8 cellular contexts compared by ENCODE assay signal in the genomic region with DNA sequence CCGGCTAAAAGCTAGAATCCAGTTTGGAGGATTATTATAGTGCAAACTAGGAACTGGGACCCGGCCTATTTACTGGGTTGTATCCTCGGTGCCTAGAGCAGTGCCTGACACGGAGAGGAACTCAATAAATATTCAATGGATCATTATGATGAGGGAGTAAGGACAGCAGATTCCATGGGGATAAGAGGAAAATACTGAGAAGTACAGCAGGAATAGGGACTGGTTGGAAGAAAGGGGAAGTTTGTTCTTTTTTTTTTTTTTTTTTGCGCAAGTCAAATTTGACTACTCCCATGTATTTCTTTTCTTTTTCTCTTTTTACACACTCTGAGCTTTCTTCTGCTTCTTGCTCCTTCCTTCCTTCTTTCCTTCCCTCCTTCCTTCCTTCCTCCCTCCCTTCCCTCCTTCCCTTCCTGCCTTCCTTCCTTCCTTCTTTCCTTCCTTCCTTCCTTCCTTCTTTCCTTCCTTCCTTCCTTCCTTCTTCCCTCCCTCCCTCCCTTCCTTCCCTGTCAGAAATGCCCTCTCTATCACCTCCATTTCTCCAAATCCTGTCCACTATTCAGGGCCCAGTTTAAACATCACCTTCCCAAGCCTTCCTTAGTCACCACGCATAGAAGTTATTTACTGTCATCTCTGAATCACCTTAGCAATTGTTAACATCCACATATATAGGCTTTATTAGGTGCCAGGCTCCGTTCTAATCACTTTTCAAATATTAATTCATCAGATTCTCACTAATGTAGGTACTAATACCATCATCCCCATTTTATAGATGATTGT. TPM values are rescaled to one million over a fixed set of nuclear protein-coding genes. Genes with fewer than 3 reads are reported as not detected.
DNase-seq lines count a peak whose midpoint lies in the region; ATAC-seq, FAIRE-seq and TF ChIP-seq lines count a peak whose summit lies in the region.

No MANE protein-coding gene starts in this region.

- TF ChIP-seq CTCF in epithelial cell of esophagus (IDR thresholded peaks at IDR 0.05; ENCODE audit: insufficient read depth, low read depth, low read length, missing control alignments) (no peak), pancreas (IDR thresholded peaks at IDR 0.05) (no peak)

- ATAC-seq in pancreas (no peak), HG03196 (IDR thresholded peaks at IDR 0.05; ENCODE audit: unreplicated experiment) (no peak)

- WGBS in pancreas, 2 donors = 24 to 30% methylated on average over 7 of the region's 7 CpGs

- H3K36me3 ChIP-seq in ES-I3 (ENCODE audit: insufficient read depth, low read length) (no peaks in the 10 kb centered on the region), pancreas (no peaks in the 10 kb centered on the region)

- peak overlapping the region in 3 of 4 donors; percentile 89 to 92 (median 92) for H3K27ac ChIP-seq in pancreas

- peak overlapping the region; percentile 96; the same call in 1 of the 2 replicates for H3K9ac ChIP-seq in ES-I3 (ENCODE audit: low read depth, low read length)

- FAIRE-seq in pancreas (lab: Jason Lieb, UNC) = no peak

- DNase-seq in OCI-M1 (lab: John Stamatoyannopoulos, UW) (peak; percentile 45), epithelial cell of esophagus (ENCODE audit: low read depth) (peak; percentile 51), pancreas (no peak), NCI-H524 (lab: John Stamatoyannopoulos, UW) (no peak), HuH-7.5 (ENCODE audit: low spot score) (no peak)
- no peak for DNase-seq in stimulated activated CD4-positive, alpha-beta T cell treated with anti-CD3 and anti-CD28 coated beads, Interleukin-1b, Interleukin-23, amount 100 ng/mL, for 48 hours

- no peaks in the 10 kb centered on the region for H3K9me3 ChIP-seq in ES-I3 (ENCODE audit: control insufficient read depth, insufficient read depth, low read length)
- no peaks in the 10 kb centered on the region for H3K9me3 ChIP-seq in pancreas

- peak overlapping the region; percentile 65 for H3K4me3 ChIP-seq in epithelial cell of esophagus (ENCODE audit: low read length)
- H3K4me3 ChIP-seq in pancreas = peak overlapping the region; percentile 68 to 80 (median 76)

- no peaks in the 10 kb centered on the region for H3K27me3 ChIP-seq in pancreas

- H3K4me1 ChIP-seq in ES-I3 (ENCODE audit: insufficient read depth, low read length) (peaks cover 21% of the 10 kb centered on the region; the same call in 1 of the 2 replicates), pancreas (peaks cover 3 to 17% (median 7%) of the 10 kb centered on the region in 3 donors)

- intact Hi-C loops in pancreas (cut with DNase I) = no loop called here

RNA-seq across cellular contexts. Expression of a gene that starts 0.9 kb away (rescaled TPM):
- total RNA-seq in pancreas = 10 to 100 TPM; 10.4 to 19.7 (median 14.1) TPM
- polyA plus RNA-seq in pancreas = 10 to 100 TPM; 18.8 to 34.0 TPM

Comparison
In these comparisons a context has a peak if more than half of its experiments do, and no peak if none do; other contexts are left out.
1. DNase-seq: peak in OCI-M1 (single experiment) and epithelial cell of esophagus (single experiment); none in pancreas (0 of 6), stimulated activated CD4-positive, alpha-beta T cell treated with anti-CD3 and anti-CD28 coated beads, Interleukin-1b, Interleukin-23, amount 100 ng/mL, for 48 hours (single experiment), NCI-H524 (0 of 2) and HuH-7.5 (single experiment).